Comparison of ENCODE assay signal across 12 cellular contexts in the genomic region with DNA sequence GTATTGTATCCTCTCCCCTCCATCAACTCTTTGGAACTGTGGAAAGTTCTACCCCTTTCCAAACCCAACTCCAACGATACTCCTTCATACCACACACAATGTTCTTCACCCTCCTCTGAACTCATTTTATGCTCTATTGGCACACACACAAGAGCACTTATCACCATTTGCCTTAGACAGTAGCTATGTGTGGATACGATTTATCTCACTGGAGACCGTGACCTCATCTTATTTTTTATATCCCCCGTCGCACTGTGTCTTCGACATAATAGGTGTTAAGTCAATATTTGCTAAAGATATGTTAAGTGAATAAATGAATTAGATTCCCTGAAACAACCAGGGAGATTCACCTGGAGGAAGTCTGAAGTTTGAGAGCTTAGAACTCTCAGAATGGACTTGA.
A peak's percentile ranks its signal among the peaks of the same experiment; 100 is the strongest.
DNase-seq lines count a peak whose midpoint lies in the region; FAIRE-seq and TF ChIP-seq lines count a peak whose summit lies in the region.
"Had no signal": no experiment of that assay in that cellular context is flagged by ENCODE, and none has a peak within 500 bp of the region (broad histone marks: within the 10 kb centered on the region; RNA-seq: fewer than 3 reads in every experiment).

No MANE protein-coding gene starts in this region.

- H2AFZ ChIP-seq in Loucy (ENCODE audit: low read length) (no peak overlapping the region), hepatocyte (no peak overlapping the region)

- peak overlapping the region; percentile 75 for H3K4me3 Mint-ChIP-seq in T-helper 1 cell treated with Interleukin-12 subunit alpha and Interleukin-12 subunit beta and Interleukin-4 antibody, amounts not matched to agents 30 μg/mL and 1 μg/mL, for 36 hours
- peak overlapping the region; percentile 49 to 90 (median 79) for H3K4me3 Mint-ChIP-seq in brain

- no peaks in the 10 kb centered on the region for H3K9me3 Mint-ChIP-seq in T-helper 1 cell treated with Interleukin-12 subunit alpha and Interleukin-12 subunit beta and Interleukin-4 antibody, amounts not matched to agents 30 μg/mL and 1 μg/mL, for 36 hours
- peaks cover 0 to 6% (median 0%) of the 10 kb centered on the region in 5 experiments for H3K9me3 Mint-ChIP-seq in brain

- peak overlapping the region; percentile 88 for H3K27ac Mint-ChIP-seq in T-helper 1 cell treated with Interleukin-12 subunit alpha and Interleukin-12 subunit beta and Interleukin-4 antibody, amounts not matched to agents 30 μg/mL and 1 μg/mL, for 36 hours
- H3K27ac Mint-ChIP-seq in brain, result peak overlapping the region in 2 of 5 experiments; percentile 1 to 8

- no peaks in the 10 kb centered on the region for H3K9me3 ChIP-seq in Loucy (ENCODE audit: insufficient read depth, low read depth, low read length)
- H3K9me3 ChIP-seq in neutrophil, result no peaks in the 10 kb centered on the region
- H3K9me3 ChIP-seq in hepatocyte (ENCODE audit: low read depth), result no peaks in the 10 kb centered on the region
- H3K9me3 ChIP-seq in MG63, result no peaks in the 10 kb centered on the region
- H3K9me3 ChIP-seq: SJSA1 had no signal

- no peaks in the 10 kb centered on the region for H3K9me2 ChIP-seq in Loucy (replicated peaks; ENCODE audit: low read depth, low read length)
- H3K9me2 ChIP-seq in hepatocyte (replicated peaks; ENCODE audit: insufficient read depth), result no peaks in the 10 kb centered on the region

- H3K9ac ChIP-seq in Loucy (ENCODE audit: low read depth, low read length, poor library complexity, severe bottlenecking), result peak overlapping the region; percentile 35

- H3K4me3 ChIP-seq in Loucy (ENCODE audit: low read length, poor library complexity, severe bottlenecking) (peak overlapping the region; percentile 70), neutrophil (ENCODE audit: low read depth in 1 of 2, low read length in 1 of 2) (peak overlapping the region; percentile 59), hepatocyte (no peak overlapping the region), MG63 (no peak overlapping the region)

- no peaks in the 10 kb centered on the region for H4K20me1 ChIP-seq in Loucy (ENCODE audit: insufficient read depth, low read length, poor library complexity, severe bottlenecking)
- H4K20me1 ChIP-seq in hepatocyte (ENCODE audit: insufficient read depth, poor library complexity, severe bottlenecking), result no peaks in the 10 kb centered on the region

- no peaks in the 10 kb centered on the region for H3K36me3 ChIP-seq in Loucy (ENCODE audit: insufficient read depth, low read length)
- no peaks in the 10 kb centered on the region for H3K36me3 ChIP-seq in neutrophil
- H3K36me3 ChIP-seq in hepatocyte (replicated peaks; ENCODE audit: insufficient read depth, low read depth), result no peaks in the 10 kb centered on the region
- no peaks in the 10 kb centered on the region for H3K36me3 ChIP-seq in MG63
- H3K36me3 ChIP-seq: SJSA1 had no signal

- no peak for TF ChIP-seq POLR2A in GM12891 (IDR thresholded peaks at IDR 0.05; ENCODE audit: low read depth, low read length)

- H3K36me3 Mint-ChIP-seq in T-helper 1 cell treated with Interleukin-12 subunit alpha and Interleukin-12 subunit beta and Interleukin-4 antibody, amounts not matched to agents 30 μg/mL and 1 μg/mL, for 36 hours (ENCODE audit: low read depth), result no peaks in the 10 kb centered on the region
- no peaks in the 10 kb centered on the region for H3K36me3 Mint-ChIP-seq in brain

- H3K4me2 ChIP-seq in Loucy (ENCODE audit: low read depth, low read length, poor library complexity, severe bottlenecking) (peak overlapping the region; percentile 83), hepatocyte (no peak overlapping the region)

- peaks cover 31% of the 10 kb centered on the region for H3K4me1 ChIP-seq in Loucy (ENCODE audit: insufficient read depth, low read length, poor library complexity, severe bottlenecking)
- peaks cover 48 to 53% of the 10 kb centered on the region in 2 experiments for H3K4me1 ChIP-seq in neutrophil (ENCODE audit: control insufficient read depth in 1 of 2, insufficient read depth in 1 of 2, low read depth in 1 of 2, low read length in 1 of 2)
- peaks cover 16% of the 10 kb centered on the region for H3K4me1 ChIP-seq in hepatocyte (ENCODE audit: insufficient read depth)

- peak overlapping the region; percentile 96 for H3K27ac ChIP-seq in neutrophil
- H3K27ac ChIP-seq in hepatocyte, result no peak overlapping the region
- H3K27ac ChIP-seq: SJSA1 had no signal

- peaks cover 32% of the 10 kb centered on the region for H3K4me1 Mint-ChIP-seq in T-helper 1 cell treated with Interleukin-12 subunit alpha and Interleukin-12 subunit beta and Interleukin-4 antibody, amounts not matched to agents 30 μg/mL and 1 μg/mL, for 36 hours (ENCODE audit: low read depth)
- H3K4me1 Mint-ChIP-seq in brain, result peaks cover 38% of the 10 kb centered on the region

- no peaks in the 10 kb centered on the region for H3K27me3 Mint-ChIP-seq in T-helper 1 cell treated with Interleukin-12 subunit alpha and Interleukin-12 subunit beta and Interleukin-4 antibody, amounts not matched to agents 30 μg/mL and 1 μg/mL, for 36 hours (ENCODE audit: low read depth)
- H3K27me3 Mint-ChIP-seq in brain, result peaks cover 4% of the 10 kb centered on the region

- 66% methylated on average over 6 of the region's 6 CpGs for WGBS in hepatocyte (ENCODE audit: low lambda C conversion rate, missing lambda C conversion rate)

- H3K79me2 ChIP-seq in Loucy (ENCODE audit: insufficient read depth, low read length) (no peaks in the 10 kb centered on the region), hepatocyte (no peaks in the 10 kb centered on the region)

- no peaks in the 10 kb centered on the region for H3F3A ChIP-seq in Loucy (ENCODE audit: low read depth)

- TF ChIP-seq CTCF in Loucy (conservative IDR thresholded peaks at IDR 0.05; ENCODE audit: low read length) (no peak), brain (conservative IDR thresholded peaks at IDR 0.05) (no peak), neutrophil (IDR thresholded peaks at IDR 0.05) (no peak), hepatocyte (IDR thresholded peaks at IDR 0.05; ENCODE audit: poor library complexity) (no peak)

- FAIRE-seq in GM12891 (lab: Jason Lieb, UNC), result no peak
- FAIRE-seq: HTR-8/SVneo, kidney, urothelium cell line had no signal

- no peaks in the 10 kb centered on the region for H3K27me3 ChIP-seq in Loucy (ENCODE audit: insufficient read depth, low read length, poor library complexity, severe bottlenecking)
- H3K27me3 ChIP-seq in neutrophil, result no peaks in the 10 kb centered on the region
- peaks cover 33% of the 10 kb centered on the region for H3K27me3 ChIP-seq in hepatocyte
- no peaks in the 10 kb centered on the region for H3K27me3 ChIP-seq in MG63
- H3K27me3 ChIP-seq: SJSA1 had no signal

- DNase-seq in T-helper 1 cell, result no peak
- no peak for DNase-seq in hepatocyte (ENCODE audit: low spot score)
- no peak for DNase-seq in MG63
- no peak for DNase-seq in GM12891 (ENCODE audit: insufficient read length, low spot score)

TF ChIP-seq in GM12891, 5 proteins besides CTCF, POLR2A, EP300 and RAD21:
- TF ChIP-seq POU2F2 (IDR thresholded peaks at IDR 0.05; ENCODE audit: low read depth, low read length), result no peak
- TF ChIP-seq SPI1 (IDR thresholded peaks at IDR 0.05; ENCODE audit: low read depth, low read length), result no peak
- TF ChIP-seq PAX5 (IDR thresholded peaks at IDR 0.05; ENCODE audit: insufficient read depth, low read length, severe bottlenecking), result no peak
- no peak for TF ChIP-seq TAF1 (IDR thresholded peaks at IDR 0.05; ENCODE audit: low read depth, low read length)
- no peak for TF ChIP-seq POLR2AphosphoS5 (IDR thresholded peaks at IDR 0.05; ENCODE audit: low read depth, low read length)
TF ChIP-seq in GM12891: peak in this region for 0.

Comparison
In these comparisons a context has a peak if more than half of its experiments do, and no peak if none do; other contexts are left out.
1. H3K4me3 ChIP-seq: peak in Loucy (single experiment) and neutrophil (2 of 2); none in hepatocyte (single experiment) and MG63 (single experiment).